Comparison of ENCODE assay signal across 8 cellular contexts in the genomic region with DNA sequence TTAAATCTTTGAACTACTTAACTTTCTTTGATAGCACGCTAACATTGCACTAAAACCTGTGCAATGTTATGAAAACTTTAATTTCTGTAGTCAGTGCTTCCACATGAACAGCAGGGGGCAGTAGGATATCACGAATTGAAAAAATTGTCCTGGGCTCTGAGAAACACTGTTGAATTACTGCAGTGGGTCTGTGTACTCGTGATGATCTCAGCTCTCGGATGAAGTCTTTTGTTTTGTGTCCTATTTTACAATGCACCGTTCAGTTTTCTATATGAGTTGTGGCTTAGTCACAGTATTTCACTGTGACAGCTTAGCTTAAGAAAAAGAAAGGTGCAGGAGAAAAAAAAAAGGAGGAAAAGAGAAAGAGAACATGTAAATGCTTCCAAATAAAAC.
DNase-seq lines count a peak whose midpoint lies in the region; ATAC-seq and TF ChIP-seq lines count a peak whose summit lies in the region.

No MANE protein-coding gene starts in this region.

- H3K4me3 ChIP-seq in sigmoid colon: peak overlapping the region; percentile 28 to 53 (median 50)

- DNase-seq in stimulated activated CD4-positive, alpha-beta T cell treated with anti-CD3 and anti-CD28 coated beads, Interleukin-15, amount 100 ng/mL, for 24 hours: peak; percentile 26
- no peak for DNase-seq in stimulated activated CD4-positive, alpha-beta T cell treated with anti-CD3 and anti-CD28 coated beads, Interleukin-4, amount 100 ng/mL, for 1 hour
- DNase-seq in NCI-H1105 (lab: John Stamatoyannopoulos, UW): peak; percentile 22
- DNase-seq in MCF 10A (ENCODE audit: unreplicated experiment): peak; percentile 90
- DNase-seq in iPS DF 4.7 (ENCODE audit: extremely low read depth, low spot score): peak; percentile 41
- DNase-seq in sigmoid colon: peak; percentile 64

- no peaks in the 10 kb centered on the region for H3K27me3 ChIP-seq in sigmoid colon

- H3K36me3 Mint-ChIP-seq in MCF 10A (ENCODE audit: insufficient read depth, unreplicated experiment): no peaks in the 10 kb centered on the region

- peak overlapping the region; percentile 66 to 74 (median 68) for H3K27ac ChIP-seq in sigmoid colon

- TF ChIP-seq EP300 in sigmoid colon (IDR thresholded peaks at IDR 0.05): no peak

- peaks cover 31% of the 10 kb centered on the region for H3K4me1 Mint-ChIP-seq in MCF 10A (ENCODE audit: insufficient read depth, unreplicated experiment)

- no peaks in the 10 kb centered on the region for H3K9me3 Mint-ChIP-seq in MCF 10A (ENCODE audit: unreplicated experiment)

- CTCF ChIA-PET in MCF 10A (lab: Yijun Ruan, JAX): interaction anchor here (0.5 to 6.8 kb wide), 48 partner anchors 9 to 1242 kb away, joined by 3 to 62 read pairs (median 4); no protein-coding TSS in a partner anchor

- H3K4me1 ChIP-seq in sigmoid colon: peaks cover 0 to 22% (median 8%) of the 10 kb centered on the region in 4 donors

- POLR2A ChIA-PET in MCF 10A (lab: Yijun Ruan, JAX): interaction anchor here (0.5 to 5.5 kb wide), 25 partner anchors 8 to 1862 kb away, joined by 3 to 79 read pairs (median 4); a partner anchor contains a TSS

- H3K4me3 Mint-ChIP-seq in MCF 10A (ENCODE audit: unreplicated experiment): peak overlapping the region; percentile 71

- intact Hi-C loops in MCF 10A (cut with micrococcal nuclease) (loop anchor here (1.0 to 5.0 kb wide), 9 partner anchors 30 to 1317 kb away; no protein-coding TSS in a partner anchor), sigmoid colon (cut with DNase I) (loop anchor here (2.0 to 5.0 kb wide), 5 partner anchors 441 to 1316 kb away; no protein-coding TSS in a partner anchor)

- TF ChIP-seq POLR2A in sigmoid colon (IDR thresholded peaks at IDR 0.05): no peak

- H3K27ac Mint-ChIP-seq in MCF 10A (ENCODE audit: low read depth, unreplicated experiment): peak overlapping the region; percentile 84

- H3K36me3 ChIP-seq in sigmoid colon: no peaks in the 10 kb centered on the region

- BruUV-seq in MCF 10A (replicated peaks; lab: Mats Ljungman, UMichigan): no TSS peak

- ATAC-seq in HG02571 (IDR thresholded peaks at IDR 0.05; ENCODE audit: unreplicated experiment) (peak; percentile 48), SK-N-SH treated with all-trans-retinoic acid at 6 μM for 48 hours (peak; percentile 78)

- H3K9me3 ChIP-seq in sigmoid colon: no peaks in the 10 kb centered on the region

- WGBS in sigmoid colon, 2 donors: 1 to 4% methylated on average over 5 of the region's 5 CpGs

- TF ChIP-seq CTCF in MCF 10A (IDR thresholded peaks at IDR 0.05; ENCODE audit: unreplicated experiment) (peak; percentile 83), sigmoid colon (IDR thresholded peaks at IDR 0.05) (peak; percentile 79 to 91 (median 83))

- H3K27me3 Mint-ChIP-seq in MCF 10A (ENCODE audit: insufficient read depth, unreplicated experiment): no peaks in the 10 kb centered on the region

TF ChIP-seq in SK-N-SH treated with all-trans-retinoic acid at 6 μM for 48 hours, 23 proteins besides CTCF, POLR2A, EP300 and RAD21:
- TF ChIP-seq, protein P1, sequence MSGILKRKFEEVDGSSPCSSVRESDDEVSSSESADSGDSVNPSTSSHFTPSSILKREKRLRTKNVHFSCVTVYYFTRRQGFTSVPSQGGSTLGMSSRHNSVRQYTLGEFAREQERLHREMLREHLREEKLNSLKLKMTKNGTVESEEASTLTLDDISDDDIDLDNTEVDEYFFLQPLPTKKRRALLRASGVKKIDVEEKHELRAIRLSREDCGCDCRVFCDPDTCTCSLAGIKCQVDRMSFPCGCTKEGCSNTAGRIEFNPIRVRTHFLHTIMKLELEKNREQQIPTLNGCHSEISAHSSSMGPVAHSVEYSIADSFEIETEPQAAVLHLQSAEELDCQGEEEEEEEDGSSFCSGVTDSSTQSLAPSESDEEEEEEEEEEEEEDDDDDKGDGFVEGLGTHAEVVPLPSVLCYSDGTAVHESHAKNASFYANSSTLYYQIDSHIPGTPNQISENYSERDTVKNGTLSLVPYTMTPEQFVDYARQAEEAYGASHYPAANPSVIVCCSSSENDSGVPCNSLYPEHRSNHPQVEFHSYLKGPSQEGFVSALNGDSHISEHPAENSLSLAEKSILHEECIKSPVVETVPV (CRISPR knock-in tag; IDR thresholded peaks at IDR 0.05): no peak
- TF ChIP-seq PPARA (CRISPR knock-in tag; IDR thresholded peaks at IDR 0.05; ENCODE audit: borderline replicate concordance) (no peak), TCF4 (CRISPR knock-in tag; IDR thresholded peaks at IDR 0.05; ENCODE audit: borderline replicate concordance) (no peak)
- TF ChIP-seq, protein P2, sequence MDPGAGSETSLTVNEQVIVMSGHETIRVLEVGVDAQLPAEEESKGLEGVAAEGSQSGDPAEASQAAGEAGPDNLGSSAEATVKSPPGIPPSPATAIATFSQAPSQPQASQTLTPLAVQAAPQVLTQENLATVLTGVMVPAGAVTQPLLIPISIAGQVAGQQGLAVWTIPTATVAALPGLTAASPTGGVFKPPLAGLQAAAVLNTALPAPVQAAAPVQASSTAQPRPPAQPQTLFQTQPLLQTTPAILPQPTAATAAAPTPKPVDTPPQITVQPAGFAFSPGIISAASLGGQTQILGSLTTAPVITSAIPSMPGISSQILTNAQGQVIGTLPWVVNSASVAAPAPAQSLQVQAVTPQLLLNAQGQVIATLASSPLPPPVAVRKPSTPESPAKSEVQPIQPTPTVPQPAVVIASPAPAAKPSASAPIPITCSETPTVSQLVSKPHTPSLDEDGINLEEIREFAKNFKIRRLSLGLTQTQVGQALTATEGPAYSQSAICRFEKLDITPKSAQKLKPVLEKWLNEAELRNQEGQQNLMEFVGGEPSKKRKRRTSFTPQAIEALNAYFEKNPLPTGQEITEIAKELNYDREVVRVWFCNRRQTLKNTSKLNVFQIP (CRISPR knock-in tag; IDR thresholded peaks at IDR 0.05; ENCODE audit: borderline replicate concordance, low read depth): no peak
- TF ChIP-seq, protein P3, sequence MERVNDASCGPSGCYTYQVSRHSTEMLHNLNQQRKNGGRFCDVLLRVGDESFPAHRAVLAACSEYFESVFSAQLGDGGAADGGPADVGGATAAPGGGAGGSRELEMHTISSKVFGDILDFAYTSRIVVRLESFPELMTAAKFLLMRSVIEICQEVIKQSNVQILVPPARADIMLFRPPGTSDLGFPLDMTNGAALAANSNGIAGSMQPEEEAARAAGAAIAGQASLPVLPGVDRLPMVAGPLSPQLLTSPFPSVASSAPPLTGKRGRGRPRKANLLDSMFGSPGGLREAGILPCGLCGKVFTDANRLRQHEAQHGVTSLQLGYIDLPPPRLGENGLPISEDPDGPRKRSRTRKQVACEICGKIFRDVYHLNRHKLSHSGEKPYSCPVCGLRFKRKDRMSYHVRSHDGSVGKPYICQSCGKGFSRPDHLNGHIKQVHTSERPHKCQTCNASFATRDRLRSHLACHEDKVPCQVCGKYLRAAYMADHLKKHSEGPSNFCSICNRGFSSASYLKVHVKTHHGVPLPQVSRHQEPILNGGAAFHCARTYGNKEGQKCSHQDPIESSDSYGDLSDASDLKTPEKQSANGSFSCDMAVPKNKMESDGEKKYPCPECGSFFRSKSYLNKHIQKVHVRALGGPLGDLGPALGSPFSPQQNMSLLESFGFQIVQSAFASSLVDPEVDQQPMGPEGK (CRISPR knock-in tag; IDR thresholded peaks at IDR 0.05; ENCODE audit: borderline replicate concordance): no peak
